12 cellular contexts compared by ENCODE assay signal in genomic region chr11:8389034-8389996, GRCh38.
DNase-seq lines count a peak whose midpoint lies in the region; ATAC-seq and TF ChIP-seq lines count a peak whose summit lies in the region.
"Had no signal": no experiment of that assay in that cellular context is flagged by ENCODE, and none has a peak within 500 bp of the region (broad histone marks: within the 10 kb centered on the region; RNA-seq: fewer than 3 reads in every experiment).

No MANE protein-coding gene starts in this region.

- BruUV-seq in A673 (replicated peaks; lab: Mats Ljungman, UMichigan) = no TSS peak

- H3K4ac ChIP-seq in neuronal stem cell (ENCODE audit: low read length) = no peak overlapping the region

- H4K91ac ChIP-seq in neuronal stem cell (ENCODE audit: low read depth, low read length, poor library complexity) = no peak overlapping the region

- no peak overlapping the region for H3K9ac ChIP-seq in neuronal stem cell (ENCODE audit: low read depth, low read length, poor library complexity)

- peaks cover 3% of the 10 kb centered on the region for H3K27me3 ChIP-seq in foreskin keratinocyte
- no peaks in the 10 kb centered on the region for H3K27me3 ChIP-seq in neuronal stem cell (ENCODE audit: control insufficient read depth in 3 of 3, insufficient read depth in 3 of 3, low read depth in 1 of 3, low read length in 3 of 3)
- peaks cover 28% of the 10 kb centered on the region for H3K27me3 ChIP-seq in A673 (replicated peaks; ENCODE audit: insufficient read depth, low read depth, low read length, poor library complexity)
- H3K27me3 ChIP-seq: uterus had no signal

- H3K4me2 ChIP-seq in neuronal stem cell (ENCODE audit: insufficient read depth, low read length, poor library complexity, severe bottlenecking) = no peak overlapping the region

- no peak overlapping the region for H3K18ac ChIP-seq in neuronal stem cell (ENCODE audit: low read length)

- H2BK5ac ChIP-seq in neuronal stem cell (ENCODE audit: low read length) = no peak overlapping the region

- H2BK12ac ChIP-seq in neuronal stem cell (ENCODE audit: low read length) = no peak overlapping the region

- no peak overlapping the region for H3K27ac ChIP-seq in foreskin keratinocyte
- H3K27ac ChIP-seq in neuronal stem cell (replicated peaks; ENCODE audit: low read length) = no peak overlapping the region
- no peak overlapping the region for H3K27ac ChIP-seq in A673 (ENCODE audit: low read depth, low read length, poor library complexity, severe bottlenecking)
- H3K27ac ChIP-seq: uterus had no signal

- intact Hi-C loops in A673 (cut with micrococcal nuclease; ENCODE audit: unreplicated experiment) = no loop called here

- H3K4me1 ChIP-seq in foreskin keratinocyte = no peaks in the 10 kb centered on the region
- H3K4me1 ChIP-seq in neuronal stem cell (ENCODE audit: control insufficient read depth in 2 of 2, insufficient read depth in 1 of 2, low read depth in 1 of 2, low read length in 2 of 2) = peaks cover 13 to 15% of the 10 kb centered on the region in 2 donors
- H3K4me1 ChIP-seq in A673 (ENCODE audit: insufficient read depth, low read length, poor library complexity, severe bottlenecking) = no peaks in the 10 kb centered on the region
- H3K4me1 ChIP-seq: uterus had no signal

- no peaks in the 10 kb centered on the region for H3K79me1 ChIP-seq in neuronal stem cell (ENCODE audit: low read depth, low read length)

- H2AFZ ChIP-seq in neuronal stem cell (ENCODE audit: low read length) = peak overlapping the region; percentile 36

- POLR2A ChIA-PET in A673 (lab: Charles Lee; ENCODE audit: low non-redundant PET) = no interaction called here

- H3K4me3 ChIP-seq in neuronal stem cell (ENCODE audit: low read length in 2 of 2) (no peak overlapping the region), A673 (ENCODE audit: low read depth, low read length, poor library complexity, severe bottlenecking) (no peak overlapping the region)
- H3K4me3 ChIP-seq: uterus had no signal

- no CpG with 5 or more reads among the region's 11 CpGs for WGBS in neuronal stem cell (ENCODE audit: extremely low coverage in 2 of 2, insufficient read length in 2 of 2, insufficient replicate concordance in 1 of 2), 2 donors

- CTCF ChIA-PET in A673 (lab: Charles Lee) = no interaction called here

- H3K36me3 ChIP-seq in neuronal stem cell (replicated peaks in 1 of 2; ENCODE audit: control insufficient read depth in 2 of 2, insufficient read depth in 2 of 2, low read length in 2 of 2) (no peaks in the 10 kb centered on the region), A673 (ENCODE audit: insufficient read depth, low read length, poor library complexity, severe bottlenecking) (no peaks in the 10 kb centered on the region)
- H3K36me3 ChIP-seq: uterus had no signal

- no peak overlapping the region for H2BK120ac ChIP-seq in neuronal stem cell (ENCODE audit: low read depth, low read length)

- H3K14ac ChIP-seq in neuronal stem cell (ENCODE audit: low read length) = no peak overlapping the region

- H4K8ac ChIP-seq in neuronal stem cell (ENCODE audit: low read depth, low read length) = no peak overlapping the region

- H3K9me3 ChIP-seq in neuronal stem cell (replicated peaks in 1 of 2; ENCODE audit: control insufficient read depth in 2 of 2, insufficient read depth in 1 of 2, low read depth in 1 of 2, low read length in 2 of 2) = no peaks in the 10 kb centered on the region
- no peaks in the 10 kb centered on the region for H3K9me3 ChIP-seq in A673 (ENCODE audit: low read depth, low read length, poor library complexity, severe bottlenecking)
- H3K9me3 ChIP-seq: uterus had no signal

- no peak overlapping the region for H2BK15ac ChIP-seq in neuronal stem cell (ENCODE audit: low read length)

- no peak overlapping the region for H3K23ac ChIP-seq in neuronal stem cell (ENCODE audit: low read depth, low read length, poor library complexity)

- no peak for TF ChIP-seq CTCF in foreskin keratinocyte (conservative IDR thresholded peaks at IDR 0.05)
- no peak for TF ChIP-seq CTCF in A673 (conservative IDR thresholded peaks at IDR 0.05; ENCODE audit: low read depth, low read length)

- peak; percentile 74 for DNase-seq in COLO829 (ENCODE audit: low spot score)
- peak; percentile 20 for DNase-seq in UCSD-AML1 (lab: John Stamatoyannopoulos, UW; ENCODE audit: unreplicated experiment)
- no peak for DNase-seq in foreskin keratinocyte
- DNase-seq in neuronal stem cell (ENCODE audit: low spot score) = no peak
- DNase-seq in iPS-NIHi11 (ENCODE audit: low spot score) = no peak
- no peak for DNase-seq in NCI-H146 treated with DMSO at 0.1 percent for 48 hours (lab: John Stamatoyannopoulos, UW; ENCODE audit: unreplicated experiment)
- DNase-seq in NCI-H146 (lab: John Stamatoyannopoulos, UW) = no peak
- DNase-seq in A673 (ENCODE audit: low spot score) = no peak
- DNase-seq: activated T-cell treated with anti-CD3 and anti-CD28 coated beads, Interleukin-2, amount 50 U/mL, for 1 hour; natural killer cell; NCI-H1417; uterus had no signal

- no peak overlapping the region for H2AK5ac ChIP-seq in neuronal stem cell (ENCODE audit: low read depth, low read length)

- peak; percentile 35 for ATAC-seq in foreskin keratinocyte
- ATAC-seq: natural killer cell had no signal

Comparison
In these comparisons a context has a peak if more than half of its experiments do, and no peak if none do; other contexts are left out.
1. DNase-seq: peak in COLO829 (single experiment) and UCSD-AML1 (single experiment); none in foreskin keratinocyte (0 of 2), neuronal stem cell (single experiment), iPS-NIHi11 (single experiment), NCI-H146 treated with DMSO at 0.1 percent for 48 hours (single experiment), NCI-H146 (single experiment) and A673 (single experiment).